23 cellular contexts compared by ENCODE assay signal in the genomic region with DNA sequence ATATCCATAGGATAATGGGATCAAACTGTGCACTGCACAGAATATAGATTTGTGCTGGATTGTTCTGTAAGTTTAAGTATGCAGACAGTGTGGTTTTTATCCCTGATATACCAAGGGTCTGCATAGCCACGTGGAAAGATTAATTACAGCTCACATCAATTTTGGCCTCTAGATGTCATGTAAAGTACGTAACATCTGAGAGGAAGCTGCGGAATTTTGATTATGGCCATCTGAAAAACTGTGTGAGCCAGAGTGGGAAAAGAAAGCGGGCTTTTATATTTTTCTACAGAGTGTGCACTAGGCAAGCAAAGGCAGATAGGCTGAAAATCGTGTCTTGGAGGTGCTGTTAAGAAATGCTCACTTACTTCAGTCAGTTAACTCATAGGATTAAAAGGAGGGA.
DNase-seq lines count a peak whose midpoint lies in the region; ATAC-seq and TF ChIP-seq lines count a peak whose summit lies in the region.
"Had no signal": no experiment of that assay in that cellular context is flagged by ENCODE, and none has a peak within 500 bp of the region (broad histone marks: within the 10 kb centered on the region; RNA-seq: fewer than 3 reads in every experiment).

No MANE protein-coding gene starts in this region.

- H3K36me3 ChIP-seq in SK-N-MC (ENCODE audit: insufficient read depth, low read length): no peaks in the 10 kb centered on the region
- H3K36me3 ChIP-seq: MG63, tibial artery had no signal

- ATAC-seq in HG02759 (IDR thresholded peaks at IDR 0.05; ENCODE audit: unreplicated experiment): no peak
- ATAC-seq: activated naive CD4-positive, alpha-beta T cell treated with anti-CD3 and anti-CD28 coated beads, Interleukin-2, amount 50 U/mL, for 72 hours; CD8-positive, alpha-beta T cell; HCT116; mucosa of descending colon; stimulated activated naive CD8-positive, alpha-beta T cell treated with anti-CD3 and anti-CD28 coated beads, Interleukin-15, amount 100 ng/mL, for 72 hours had no signal

- no peaks in the 10 kb centered on the region for H3K9me3 ChIP-seq in SK-N-MC (ENCODE audit: low read depth, low read length)
- H3K9me3 ChIP-seq: MG63, mucosa of descending colon, tibial artery had no signal

- H3K4me3 ChIP-seq in LNCaP clone FGC (ENCODE audit: low read depth, low read length): no peak overlapping the region
- peak overlapping the region; percentile 38; the same call in 1 of the 2 replicates for H3K4me3 ChIP-seq in SK-N-MC
- H3K4me3 ChIP-seq in fibroblast of mammary gland (ENCODE audit: control insufficient read depth, low read depth, low read length): no peak overlapping the region
- H3K4me3 ChIP-seq: MG63, mucosa of descending colon, tibial artery had no signal

- H3K9ac ChIP-seq in SK-N-MC (ENCODE audit: insufficient read length): no peak overlapping the region

- CTCF ChIA-PET in HEK293T (lab: Yijun Ruan, JAX): interaction anchor here (0.6 kb wide), 1 partner anchor 104 kb away, joined by 5 read pairs; no protein-coding TSS in a partner anchor

- POLR2A ChIA-PET in HEK293T (lab: Yijun Ruan, JAX): no interaction called here

- peak; percentile 27; the same call in 1 of the 2 replicates for TF ChIP-seq CTCF in LNCaP clone FGC (IDR thresholded peaks at IDR 0.05; ENCODE audit: control insufficient read depth, extremely low read depth, insufficient read depth)
- no peak for TF ChIP-seq CTCF in fibroblast of mammary gland (conservative IDR thresholded peaks at IDR 0.05; ENCODE audit: control insufficient read depth, insufficient read depth, low read depth, low read length)

- DNase-seq in LNCaP clone FGC (ENCODE audit: low read depth) (no peak), SK-N-MC (ENCODE audit: low read depth, low spot score) (no peak), fibroblast of mammary gland (ENCODE audit: low read depth) (peak; percentile 6), retina (peak; percentile 29), NCI-H748 (lab: John Stamatoyannopoulos, UW; ENCODE audit: unreplicated experiment) (no peak), HEK293T (ENCODE audit: extremely low spot score) (no peak)
- DNase-seq: activated CD4-positive, alpha-beta T cell treated with anti-CD3 and anti-CD28 coated beads, Interleukin-2, amount 50 U/mL, for 1 hour; CD8-positive, alpha-beta T cell; DMS 273 treated with DMSO at 0.1 percent for 48 hours; foreskin melanocyte; hippocampal formation; MG63; mucosa of descending colon; NCI-H2081; NCI-H446; NK-92 treated with Interleukin-12 subunit alpha and Interleukin-12 subunit beta, amount 100 ng/mL, for 24 hours; posterior cingulate gyrus; stimulated activated naive CD8-positive, alpha-beta T cell treated with anti-CD3 and anti-CD28 coated beads, Interleukin-15, amount 100 ng/mL, for 72 hours; tibial artery had no signal

- no peak overlapping the region for H3K27ac ChIP-seq in SK-N-MC
- H3K27ac ChIP-seq: epithelial cell of prostate, tibial artery had no signal

TF ChIP-seq in HEK293T, 16 proteins besides CTCF, POLR2A, EP300 and RAD21:
- TF ChIP-seq L3MBTL2 (conservative IDR thresholded peaks at IDR 0.05) (no peak), FOXM1 (IDR thresholded peaks at IDR 0.05; ENCODE audit: borderline replicate concordance) (no peak), LEF1 (IDR thresholded peaks at IDR 0.05; ENCODE audit: borderline replicate concordance) (no peak), FOXA1 (IDR thresholded peaks at IDR 0.05) (no peak), SUZ12 (IDR thresholded peaks at IDR 0.05) (no peak), CTBP1 (IDR thresholded peaks at IDR 0.05; ENCODE audit: borderline replicate concordance) (no peak), ARNT (IDR thresholded peaks at IDR 0.05) (no peak), HDGF (IDR thresholded peaks at IDR 0.05; ENCODE audit: borderline replicate concordance) (no peak), FOXK2 (IDR thresholded peaks at IDR 0.05) (no peak), NFRKB (IDR thresholded peaks at IDR 0.05) (no peak), ELF4 (IDR thresholded peaks at IDR 0.05) (no peak), SP1 (IDR thresholded peaks at IDR 0.05) (no peak)
- TF ChIP-seq, protein P1, sequence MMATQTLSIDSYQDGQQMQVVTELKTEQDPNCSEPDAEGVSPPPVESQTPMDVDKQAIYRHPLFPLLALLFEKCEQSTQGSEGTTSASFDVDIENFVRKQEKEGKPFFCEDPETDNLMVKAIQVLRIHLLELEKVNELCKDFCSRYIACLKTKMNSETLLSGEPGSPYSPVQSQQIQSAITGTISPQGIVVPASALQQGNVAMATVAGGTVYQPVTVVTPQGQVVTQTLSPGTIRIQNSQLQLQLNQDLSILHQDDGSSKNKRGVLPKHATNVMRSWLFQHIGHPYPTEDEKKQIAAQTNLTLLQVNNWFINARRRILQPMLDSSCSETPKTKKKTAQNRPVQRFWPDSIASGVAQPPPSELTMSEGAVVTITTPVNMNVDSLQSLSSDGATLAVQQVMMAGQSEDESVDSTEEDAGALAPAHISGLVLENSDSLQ (IDR thresholded peaks at IDR 0.05): no peak

Comparison
In these comparisons a context has a peak if more than half of its experiments do, and no peak if none do; other contexts are left out.
1. DNase-seq: peak in fibroblast of mammary gland (single experiment) and retina (single experiment); none in LNCaP clone FGC (single experiment), SK-N-MC (single experiment), NCI-H748 (single experiment) and HEK293T (single experiment).